1 cellular context compared by ENCODE assay signal in genomic region chr17:81959362-81960129, GRCh38.
A peak's percentile ranks its signal among the peaks of the same experiment; 100 is the strongest.
TF ChIP-seq lines count a peak whose summit lies in the region.

No MANE protein-coding gene starts in this region.

TF ChIP-seq in H1, 55 proteins besides CTCF, POLR2A, EP300 and RAD21:
- TF ChIP-seq NANOG (IDR thresholded peaks at IDR 0.05; ENCODE audit: insufficient read depth, low read depth, low read length, poor library complexity, severe bottlenecking) (no peak), KDM4A (IDR thresholded peaks at IDR 0.05; ENCODE audit: low read depth, low read length, severe bottlenecking) (peak; percentile 34), GABPA (IDR thresholded peaks at IDR 0.05; ENCODE audit: borderline replicate concordance, insufficient read depth, low read length) (0 out of 2 replicates have a peak, but pooled peaks have one; percentile 31), BACH1 (IDR thresholded peaks at IDR 0.05; ENCODE audit: low read length) (peak; percentile 51), JUND (IDR thresholded peaks at IDR 0.05; ENCODE audit: low read length) (no peak), HDAC2 (IDR thresholded peaks at IDR 0.05; ENCODE audit: borderline replicate concordance in 1 of 2, low read depth in 2 of 2, low read length in 2 of 2) (0 out of 4 replicates have a peak, but pooled peaks of 1 of the 2 experiments have one; percentile 57), CTBP2 (IDR thresholded peaks at IDR 0.05; ENCODE audit: borderline replicate concordance, insufficient read depth, insufficient read length, low read length) (peak; percentile 16), YY1 (IDR thresholded peaks at IDR 0.05; ENCODE audit: low read depth, low read length) (no peak), SP2 (IDR thresholded peaks at IDR 0.05; ENCODE audit: low read length) (no peak), TAF7 (optimal IDR thresholded peaks at IDR 0.05; ENCODE audit: borderline replicate concordance, low read depth, low read length) (peak; percentile 17), JUN (IDR thresholded peaks at IDR 0.05; ENCODE audit: low read depth, low read length) (no peak), SIX5 (IDR thresholded peaks at IDR 0.05; ENCODE audit: low read depth, low read length) (no peak), TEAD4 (IDR thresholded peaks at IDR 0.05; ENCODE audit: low read depth, low read length) (no peak)
